In the genomic region with DNA sequence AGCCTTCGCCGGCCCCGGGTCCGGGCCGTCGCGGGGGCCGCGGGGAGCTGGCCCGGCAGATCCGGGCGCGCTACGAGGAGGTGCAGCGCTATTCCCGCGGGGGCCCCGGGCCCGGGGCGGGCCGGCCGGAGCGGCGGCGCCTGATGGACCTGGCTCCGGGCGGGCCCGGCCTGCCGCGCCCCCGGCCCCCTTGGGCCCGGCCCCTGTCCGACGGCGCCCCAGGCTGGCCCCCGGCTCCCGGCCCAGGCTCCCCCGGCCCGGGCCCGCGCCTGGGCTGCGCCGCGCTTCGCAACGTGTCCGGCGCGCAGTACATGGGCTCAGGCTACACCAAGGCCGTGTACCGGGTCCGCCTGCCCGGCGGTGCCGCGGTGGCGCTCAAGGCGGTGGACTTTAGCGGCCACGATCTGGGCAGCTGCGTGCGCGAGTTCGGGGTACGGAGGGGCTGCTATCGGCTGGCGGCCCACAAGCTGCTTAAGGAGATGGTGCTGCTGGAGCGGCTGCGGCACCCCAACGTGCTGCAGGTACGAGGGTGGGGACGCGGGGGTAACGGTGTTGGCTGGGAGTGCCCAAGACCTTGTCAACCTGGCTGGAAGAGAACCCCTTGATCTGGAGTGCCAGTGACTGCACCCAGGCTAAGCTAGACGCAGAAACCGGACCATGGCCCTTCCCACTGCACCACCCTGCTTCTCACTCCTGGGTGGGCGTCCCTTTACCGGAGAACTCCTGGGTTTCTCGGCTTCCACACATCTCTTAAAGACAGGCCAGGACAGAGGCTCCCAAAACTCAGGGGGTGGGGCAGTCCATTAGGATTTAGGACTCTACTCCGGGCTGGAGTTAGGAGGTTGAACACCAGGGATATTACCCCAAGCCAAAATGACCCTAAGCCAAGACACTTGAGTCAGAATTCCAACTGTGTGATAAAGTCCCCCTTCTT, we compare ENCODE assay signal across 8 cellular contexts. TPM values are rescaled to one million over a fixed set of nuclear protein-coding genes. Genes with fewer than 3 reads are reported as not detected.
DNase-seq lines count a peak whose midpoint lies in the region; ATAC-seq, FAIRE-seq and TF ChIP-seq lines count a peak whose summit lies in the region.

No MANE protein-coding gene starts in this region.

- BruUV-seq in GM12878 (replicated peaks; lab: Mats Ljungman, UMichigan) = no TSS peak

- RAD21 ChIA-PET in GM12878 (lab: Charles Lee; ENCODE audit: unreplicated experiment) = no interaction called here

- no peak for ATAC-seq in CD4-positive, alpha-beta T cell (ENCODE audit: poor library complexity)
- ATAC-seq in HG02763 (IDR thresholded peaks at IDR 0.05; ENCODE audit: unreplicated experiment) (peak; percentile 3), GM12878 (no peak)

- H3K9me3 ChIP-seq in CD4-positive, alpha-beta T cell (ENCODE audit: control insufficient read depth, low read length) = no peaks in the 10 kb centered on the region
- no peaks in the 10 kb centered on the region for H3K9me3 ChIP-seq in GM12878 (replicated peaks; ENCODE audit: control insufficient read depth, insufficient read depth, low read length)
- no peaks in the 10 kb centered on the region for H3K9me3 ChIP-seq in stomach smooth muscle (ENCODE audit: control insufficient read depth in 2 of 2, low read length in 2 of 2)

- TF ChIP-seq CTCF in CD4-positive, alpha-beta T cell (IDR thresholded peaks at IDR 0.05) = no peak
- TF ChIP-seq CTCF in GM12878 (IDR thresholded peaks at IDR 0.05 in 2 of 3, conservative IDR thresholded peaks at IDR 0.05 in 1 of 3; ENCODE audit: control insufficient read depth in 2 of 3, extremely low read depth in 1 of 3, insufficient read depth in 1 of 3, low read depth in 3 of 3, low read length in 3 of 3) = no peak
- no peak for TF ChIP-seq CTCF in kidney epithelial cell (IDR thresholded peaks at IDR 0.05; ENCODE audit: insufficient read depth, low read length, poor library complexity, severe bottlenecking)

- in situ Hi-C loops in GM12878 (cut with MboI) = no loop called here

- H3K9ac ChIP-seq in GM12878 (ENCODE audit: control insufficient read depth, insufficient read depth, low read length) (no peak overlapping the region), stomach smooth muscle (ENCODE audit: low read length in 2 of 2) (peak overlapping the region; percentile 80 to 91)

- intact Hi-C loops in CD4-positive, alpha-beta T cell (cut with DNase I, micrococcal nuclease) = no loop called here
- intact Hi-C loops in GM12878 (cut with micrococcal nuclease; ENCODE audit: unreplicated experiment) = no loop called here

- peaks cover 5% of the 10 kb centered on the region for H3K4me1 Mint-ChIP-seq in CD4-positive, alpha-beta T cell (ENCODE audit: low read depth)

- no peaks in the 10 kb centered on the region for H3K79me2 ChIP-seq in GM12878 (ENCODE audit: control insufficient read depth, insufficient read depth, low read length)

- no peak for FAIRE-seq in GM12878 (lab: Jason Lieb, UNC)

- no peak overlapping the region; the same call in 1 of the 2 replicates for H2AFZ ChIP-seq in GM12878 (ENCODE audit: control insufficient read depth, low read depth, low read length)

- peaks cover 59% of the 10 kb centered on the region for H3K27me3 ChIP-seq in CD4-positive, alpha-beta T cell (ENCODE audit: control insufficient read depth, insufficient read depth, low read length)
- H3K27me3 ChIP-seq in GM12878 (replicated peaks in 1 of 2; ENCODE audit: control insufficient read depth in 2 of 2, insufficient read depth in 2 of 2, low read length in 1 of 2) (peaks cover 13 to 15% of the 10 kb centered on the region in 2 experiments), kidney epithelial cell (ENCODE audit: control insufficient read depth, insufficient read depth, low read length) (peaks cover 4% of the 10 kb centered on the region), stomach smooth muscle (ENCODE audit: control insufficient read depth in 1 of 2, insufficient read depth in 2 of 2, low read length in 2 of 2) (no peaks in the 10 kb centered on the region)

- no peaks in the 10 kb centered on the region for H3K36me3 Mint-ChIP-seq in CD4-positive, alpha-beta T cell (ENCODE audit: low read depth)

- no peak for TF ChIP-seq POLR2A in GM12878 (IDR thresholded peaks at IDR 0.05; ENCODE audit: low read depth, low read length)

- no peak overlapping the region for H3K4me3 ChIP-seq in GM12878
- peak overlapping the region; percentile 51 for H3K4me3 ChIP-seq in kidney epithelial cell (ENCODE audit: low read depth, low read length)
- H3K4me3 ChIP-seq in stomach smooth muscle (ENCODE audit: low read length in 2 of 2) = peak overlapping the region; percentile 92 to 96

- WGBS in GM12878 (ENCODE audit: insufficient coverage, insufficient replicate concordance, low lambda C conversion rate, missing lambda C conversion rate) = 28% methylated on average over 70 of the region's 80 CpGs

- H3K36me3 ChIP-seq in GM12878 (ENCODE audit: control insufficient read depth in 2 of 2, insufficient read depth in 2 of 2, low read length in 1 of 2) (no peaks in the 10 kb centered on the region), kidney epithelial cell (ENCODE audit: control insufficient read depth, insufficient read depth, low read length) (no peaks in the 10 kb centered on the region), stomach smooth muscle (ENCODE audit: control insufficient read depth in 2 of 2, insufficient read depth in 2 of 2, low read length in 2 of 2) (no peaks in the 10 kb centered on the region)

- no peak for TF ChIP-seq RAD21 in GM12878 (IDR thresholded peaks at IDR 0.05; ENCODE audit: insufficient read depth, low read depth, low read length)

- H3K27ac ChIP-seq in CD4-positive, alpha-beta T cell (ENCODE audit: low read depth, low read length) = no peak overlapping the region
- H3K27ac ChIP-seq in GM12878 (ENCODE audit: control insufficient read depth, insufficient read depth) (no peak overlapping the region), stomach smooth muscle (ENCODE audit: low read length) (peak overlapping the region; percentile 94)

- peak overlapping the region; percentile 59 for H3K4me2 ChIP-seq in GM12878 (ENCODE audit: control insufficient read depth, insufficient read depth)

- H3K4me3 Mint-ChIP-seq in CD4-positive, alpha-beta T cell = peak overlapping the region; percentile 76

- CTCF ChIA-PET in CD4-positive, alpha-beta T cell (lab: Charles Lee) = no interaction called here
- CTCF ChIA-PET in GM12878 (lab: Yijun Ruan, JAX) = no interaction called here

- POLR2A ChIA-PET in CD4-positive, alpha-beta T cell (lab: Charles Lee) = no interaction called here
- POLR2A ChIA-PET in GM12878 (lab: Charles Lee) = no interaction called here

- H3K27ac Mint-ChIP-seq in CD4-positive, alpha-beta T cell = no peak overlapping the region

- H3K27me3 Mint-ChIP-seq in CD4-positive, alpha-beta T cell = peaks cover 77% of the 10 kb centered on the region

- no peaks in the 10 kb centered on the region for H4K20me1 ChIP-seq in GM12878 (ENCODE audit: control insufficient read depth, insufficient read depth)

- SMC1A ChIA-PET in GM12878 (lab: Charles Lee; ENCODE audit: uncharacterized antibody, unreplicated experiment) = no interaction called here

- no peak for DNase-seq in CD4-positive, alpha-beta T cell
- DNase-seq in GM12878 (ENCODE audit: low read depth, low spot score) (no peak), kidney epithelial cell (ENCODE audit: low read depth) (no peak), cortex of kidney (lab: John Stamatoyannopoulos, UW) (no peak), iPS-NIHi7 (ENCODE audit: extremely low spot score) (no peak)
- no peak for DNase-seq in central memory CD4-positive, alpha-beta T cell

- no peaks in the 10 kb centered on the region for H3K9me3 Mint-ChIP-seq in CD4-positive, alpha-beta T cell

- TF ChIP-seq EP300 in GM12878 (IDR thresholded peaks at IDR 0.05; ENCODE audit: borderline replicate concordance in 1 of 2, control insufficient read depth in 1 of 2, low read depth in 2 of 2, low read length in 2 of 2) = no peak

- H3K4me1 ChIP-seq in GM12878 (ENCODE audit: control insufficient read depth, insufficient read depth, low read length) (no peaks in the 10 kb centered on the region), stomach smooth muscle (ENCODE audit: control insufficient read depth, insufficient read depth, low read length) (peaks cover 57% of the 10 kb centered on the region)

TF ChIP-seq in GM12878, 131 proteins besides CTCF, POLR2A, EP300 and RAD21 (continues in another document):
- TF ChIP-seq FOXK2 (IDR thresholded peaks at IDR 0.05) (no peak), LARP7 (IDR thresholded peaks at IDR 0.05) (no peak), DPF2 (IDR thresholded peaks at IDR 0.05) (no peak)
- TF ChIP-seq, protein P1, sequence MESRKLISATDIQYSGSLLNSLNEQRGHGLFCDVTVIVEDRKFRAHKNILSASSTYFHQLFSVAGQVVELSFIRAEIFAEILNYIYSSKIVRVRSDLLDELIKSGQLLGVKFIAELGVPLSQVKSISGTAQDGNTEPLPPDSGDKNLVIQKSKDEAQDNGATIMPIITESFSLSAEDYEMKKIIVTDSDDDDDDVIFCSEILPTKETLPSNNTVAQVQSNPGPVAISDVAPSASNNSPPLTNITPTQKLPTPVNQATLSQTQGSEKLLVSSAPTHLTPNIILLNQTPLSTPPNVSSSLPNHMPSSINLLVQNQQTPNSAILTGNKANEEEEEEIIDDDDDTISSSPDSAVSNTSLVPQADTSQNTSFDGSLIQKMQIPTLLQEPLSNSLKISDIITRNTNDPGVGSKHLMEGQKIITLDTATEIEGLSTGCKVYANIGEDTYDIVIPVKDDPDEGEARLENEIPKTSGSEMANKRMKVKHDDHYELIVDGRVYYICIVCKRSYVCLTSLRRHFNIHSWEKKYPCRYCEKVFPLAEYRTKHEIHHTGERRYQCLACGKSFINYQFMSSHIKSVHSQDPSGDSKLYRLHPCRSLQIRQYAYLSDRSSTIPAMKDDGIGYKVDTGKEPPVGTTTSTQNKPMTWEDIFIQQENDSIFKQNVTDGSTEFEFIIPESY (IDR thresholded peaks at IDR 0.05) = no peak

RNA-seq across cellular contexts. Expression of gene PKDCC, which starts 0.8 kb away (rescaled TPM):
- total RNA-seq in CD4-positive, alpha-beta T cell = not detected
- total RNA-seq in GM12878 (2013; cell fraction: nucleolus; rRNA removed) = not detected in 2 replicates
- total RNA-seq in GM12878 (2014; rRNA removed) (4.9 and 5.9 TPM in 2 replicates), GM12878 (2014; rRNA removed; fragmentation: Illumina TruSeq; extraction: Trizol) (4.2 and 5.2 TPM in 2 replicates), GM12878 (2021) (4.3 TPM in 2 replicates), kidney epithelial cell (6.6 and 8.5 TPM in 2 replicates)
- 1.6 TPM for polyA plus RNA-seq in GM12878 (2011; ENCODE audit: low read depth)
- polyA plus RNA-seq in GM12878 (2011; rRNA removed) (0.24 TPM in 1 of 2 replicates, not detected in the other), GM12878 (2014; fragmentation: Illumina TruSeq; extraction: Trizol) (4.0 and 5.6 TPM in 2 replicates), GM12878 (2014; fragmentation: Nextera tagmentation; extraction: Ambion mirVana) (under 1 TPM; 0.13 to 0.16 TPM), GM12878 (2014; rRNA removed) (7.1 and 10.2 TPM in 2 replicates), GM12878 (2016; fragmentation: Nextera tagmentation; extraction: Ambion mirVana) (under 1 TPM; 0.15 to 0.25 TPM)
- polyA plus RNA-seq in GM12878 (2011; cell fraction: cytosol; rRNA removed) = 0.17 TPM in 1 of 2 replicates, not detected in the other
- polyA plus RNA-seq in GM12878 (2011; cell fraction: nucleus; rRNA removed) = 0.46 and 0.51 TPM in 2 replicates
- 1.8 and 3.6 TPM in 2 replicates for polyA plus RNA-seq in GM12878 (2012)
- not detected in 2 replicates for polyA minus RNA-seq in GM12878 (2011; rRNA and poly(A)+ RNA removed)
- not detected in 2 replicates for polyA minus RNA-seq in GM12878 (2011; cell fraction: cytosol; rRNA and poly(A)+ RNA removed)
- polyA minus RNA-seq in GM12878 (2011; cell fraction: nucleus; rRNA and poly(A)+ RNA removed) = 0.77 TPM in 1 of 2 replicates, not detected in the other
